1 cellular context compared by ENCODE assay signal in the genomic region with DNA sequence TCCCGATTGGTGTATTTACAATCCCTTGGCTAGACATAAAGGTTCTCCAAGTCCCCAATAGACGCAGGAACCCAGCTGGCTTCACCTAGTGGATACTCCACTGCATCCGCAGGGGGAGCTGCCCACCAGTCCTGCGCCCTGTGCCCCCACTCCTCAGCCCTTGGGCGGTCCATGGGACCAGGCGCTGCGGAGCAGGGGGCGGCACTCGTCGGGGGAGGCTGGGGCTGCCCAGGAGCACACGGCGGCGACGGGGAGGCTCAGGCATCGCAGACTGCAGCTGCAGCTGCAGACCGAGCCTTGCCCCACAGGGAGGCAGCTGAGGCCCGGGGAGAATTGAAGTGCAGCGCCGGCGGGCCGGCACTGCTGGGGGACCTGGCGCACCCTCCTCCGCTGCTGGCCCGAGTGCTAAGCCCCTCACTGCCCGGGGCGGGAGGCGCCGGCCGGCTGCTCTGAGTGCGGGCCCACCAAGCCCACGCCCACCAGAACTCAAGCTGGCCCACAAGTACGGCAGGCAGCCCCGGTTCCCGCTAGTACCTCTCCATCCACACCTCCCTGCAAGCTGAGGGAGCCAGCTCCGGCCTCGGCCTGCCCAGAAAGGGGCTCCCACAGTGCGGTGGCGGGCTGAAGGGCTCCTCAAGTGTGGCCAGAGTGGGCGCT.
TF ChIP-seq lines count a peak whose summit lies in the region.

No MANE protein-coding gene starts in this region.

TF ChIP-seq in HepG2, 621 proteins besides CTCF, POLR2A, EP300 and RAD21 (continued from another document):
- no peak for TF ChIP-seq NFE2L1 (CRISPR knock-in tag; IDR thresholded peaks at IDR 0.05; ENCODE audit: borderline replicate concordance)
- no peak for TF ChIP-seq ZSCAN12 (CRISPR knock-in tag; IDR thresholded peaks at IDR 0.05)
- TF ChIP-seq ZFP82 (CRISPR knock-in tag; IDR thresholded peaks at IDR 0.05; ENCODE audit: borderline replicate concordance): no peak
